ENCODE assay signal across 17 cellular contexts in genomic region chr2:219709261-219709867, GRCh38.
"Had no signal": no experiment of that assay in that cellular context is flagged by ENCODE, and none has a peak within 500 bp of the region (broad histone marks: within the 10 kb centered on the region; RNA-seq: fewer than 3 reads in every experiment).

No MANE protein-coding gene starts in this region.

- DNase-seq: activated CD4-positive, alpha-beta memory T cell treated with anti-CD3 and anti-CD28 coated beads, Interleukin-2, amount 10 ng/mL, durations not matched to agents 7 days and 5 days; activated effector memory CD4-positive, alpha-beta T cell treated with Interleukin-2 at 50 U/mL for 16 hours; activated T-cell treated with anti-CD3 and anti-CD28 coated beads, Interleukin-2, amount 50 U/mL, for 4 hours; adrenal gland; central memory CD4-positive, alpha-beta T cell; colonic mucosa; glutamatergic neuron; stimulated activated CD4-positive, alpha-beta T cell treated with anti-CD3 and anti-CD28 coated beads, Interleukin-4, amount 100 ng/mL, for 24 hours; stimulated activated naive CD4-positive, alpha-beta T cell; T-helper 17 cell; WERI-Rb-1 had no signal

- H3K4me1 ChIP-seq: adrenal gland, colonic mucosa, tibial nerve had no signal

- H3K9me3 ChIP-seq: adrenal gland, colonic mucosa, mucosa of descending colon, ovary, tibial nerve, vagina had no signal

- H3K27me3 ChIP-seq: adrenal gland, colonic mucosa, ovary, tibial nerve, vagina had no signal

- H3K36me3 ChIP-seq: adrenal gland, colonic mucosa, ovary, tibial nerve, vagina, WERI-Rb-1 had no signal

- H3K27ac ChIP-seq: adrenal gland, colonic mucosa, ovary, skin epidermis, tibial nerve, vagina, WERI-Rb-1 had no signal

- ATAC-seq: activated T-cell treated with anti-CD3 and anti-CD28 coated beads, Interleukin-2, amount 50 U/mL, for 4 hours; esophagus mucosa; mucosa of descending colon; T-helper 17 cell had no signal

- H3K4me3 ChIP-seq: adrenal gland, colonic mucosa, mucosa of descending colon, ovary, skin epidermis, tibial nerve, vagina had no signal
